Comparison of ENCODE assay signal across 1 cellular context in the genomic region with DNA sequence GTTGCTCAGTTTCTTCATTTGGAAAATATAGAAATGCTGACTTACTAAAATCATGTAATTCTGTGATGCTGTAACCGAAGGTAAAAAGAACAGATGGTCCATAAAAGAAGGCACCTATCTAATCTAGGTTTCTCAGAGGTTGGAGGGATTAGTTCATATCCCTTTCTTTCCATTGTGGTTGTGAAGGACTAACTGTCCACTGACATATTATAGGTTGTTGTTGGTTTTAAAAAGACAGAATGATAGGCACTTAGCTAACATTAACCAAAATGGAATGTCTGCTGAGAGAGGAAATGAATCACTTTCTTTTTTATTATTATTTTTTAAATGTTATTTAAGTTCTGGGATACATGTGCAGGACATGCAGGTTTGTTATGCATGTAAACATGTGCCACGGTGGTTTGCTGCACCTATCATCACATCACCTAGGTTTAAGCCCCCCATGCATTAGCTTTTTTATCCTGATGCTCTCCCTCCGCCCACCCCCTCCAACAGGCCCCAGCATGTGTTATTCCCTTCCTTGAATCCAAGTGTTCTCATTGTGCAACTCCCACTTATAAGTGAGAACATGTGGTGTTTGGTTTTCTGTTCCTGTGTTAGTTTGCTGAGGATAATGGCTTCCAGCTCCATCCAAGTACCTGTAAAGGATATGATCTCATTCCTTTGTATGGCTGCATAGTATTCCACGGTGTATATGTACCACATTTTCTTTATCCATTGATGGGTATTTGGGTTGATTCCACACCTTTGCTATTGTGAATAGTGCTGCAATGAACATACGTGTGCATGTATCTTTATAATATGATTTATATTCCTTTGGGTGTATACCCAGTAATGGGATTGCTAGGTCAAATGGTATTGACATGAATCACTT.
TF ChIP-seq lines count a peak whose summit lies in the region.

No MANE protein-coding gene starts in this region.

TF ChIP-seq in IMR-90, 13 proteins besides CTCF, POLR2A, EP300 and RAD21:
- TF ChIP-seq RCOR1 (IDR thresholded peaks at IDR 0.05; ENCODE audit: insufficient replicate concordance, low read length) (no peak), MAFK (IDR thresholded peaks at IDR 0.05; ENCODE audit: low read depth, low read length) (no peak)
- TF ChIP-seq, protein P1, sequence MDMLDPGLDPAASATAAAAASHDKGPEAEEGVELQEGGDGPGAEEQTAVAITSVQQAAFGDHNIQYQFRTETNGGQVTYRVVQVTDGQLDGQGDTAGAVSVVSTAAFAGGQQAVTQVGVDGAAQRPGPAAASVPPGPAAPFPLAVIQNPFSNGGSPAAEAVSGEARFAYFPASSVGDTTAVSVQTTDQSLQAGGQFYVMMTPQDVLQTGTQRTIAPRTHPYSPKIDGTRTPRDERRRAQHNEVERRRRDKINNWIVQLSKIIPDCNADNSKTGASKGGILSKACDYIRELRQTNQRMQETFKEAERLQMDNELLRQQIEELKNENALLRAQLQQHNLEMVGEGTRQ (IDR thresholded peaks at IDR 0.05; ENCODE audit: low read depth, low read length), result no peak
